In genomic region chr1:2175681-2176454, GRCh38 we compare ENCODE assay signal across 20 cellular contexts.
"Had no signal": no experiment of that assay in that cellular context is flagged by ENCODE, and none has a peak within 500 bp of the region (broad histone marks: within the 10 kb centered on the region; RNA-seq: fewer than 3 reads in every experiment).

No MANE protein-coding gene starts in this region.

- H3K27ac ChIP-seq: Peyer's patch, RWPE1 had no signal

- H3K9me3 ChIP-seq: Peyer's patch had no signal

- H3K4me3 Mint-ChIP-seq: activated CD8-positive, alpha-beta T cell treated with anti-CD3 and anti-CD28 coated beads, Interleukin-2, amount 10 ng/mL, durations not matched to agents 7 days and 5 days; activated naive CD4-positive, alpha-beta T cell treated with anti-CD3 and anti-CD28 coated beads, Interleukin-2, amount 50 U/mL, for 24 hours; activated T-cell treated with anti-CD3 and anti-CD28 coated beads, Interleukin-2, amount 50 U/mL, for 24 hours; activated T-helper 1 cell treated with anti-CD3 and anti-CD28 coated beads, Interleukin-12 subunit alpha, Interleukin-12 subunit beta, Interleukin-2, Interleukin-4 antibody, amounts not matched to agents 30 ng/mL and 10 ng/mL and 1 ng/mL, durations not matched to agents 14 hours and 24 hours and 36 hours; T-helper 1 cell treated with Interleukin-12 subunit alpha and Interleukin-12 subunit beta and Interleukin-4 antibody, amounts not matched to agents 30 μg/mL and 1 μg/mL, for 36 hours had no signal

- H3K4me1 Mint-ChIP-seq: activated naive CD4-positive, alpha-beta T cell treated with anti-CD3 and anti-CD28 coated beads, Interleukin-2, amount 50 U/mL, for 24 hours had no signal

- H3K36me3 Mint-ChIP-seq: activated naive CD4-positive, alpha-beta T cell treated with anti-CD3 and anti-CD28 coated beads, Interleukin-2, amount 50 U/mL, for 24 hours had no signal

- H3K27ac Mint-ChIP-seq: activated CD8-positive, alpha-beta T cell treated with anti-CD3 and anti-CD28 coated beads, Interleukin-2, amount 10 ng/mL, durations not matched to agents 7 days and 5 days; activated naive CD4-positive, alpha-beta T cell treated with anti-CD3 and anti-CD28 coated beads, Interleukin-2, amount 50 U/mL, for 24 hours; activated T-cell treated with anti-CD3 and anti-CD28 coated beads, Interleukin-2, amount 50 U/mL, for 24 hours; activated T-helper 1 cell treated with anti-CD3 and anti-CD28 coated beads, Interleukin-12 subunit alpha, Interleukin-12 subunit beta, Interleukin-2, Interleukin-4 antibody, amounts not matched to agents 30 ng/mL and 10 ng/mL and 1 ng/mL, durations not matched to agents 14 hours and 24 hours and 36 hours; T-helper 1 cell treated with Interleukin-12 subunit alpha and Interleukin-12 subunit beta and Interleukin-4 antibody, amounts not matched to agents 30 μg/mL and 1 μg/mL, for 36 hours had no signal

- H3K27me3 ChIP-seq: Peyer's patch had no signal

- DNase-seq: activated CD4-positive, alpha-beta T cell treated with anti-CD3 and anti-CD28 coated beads for 48 hours; activated CD4-positive, alpha-beta T cell treated with anti-CD3 and anti-CD28 coated beads, Interleukin-2, amount 50 U/mL, for 4 hours; activated CD4-positive, CD25-positive, alpha-beta regulatory T cell treated with anti-CD3 and anti-CD28 coated beads, Interleukin-2, amount 50 U/mL, for 72 hours; activated CD8-positive, alpha-beta T cell treated with anti-CD3 and anti-CD28 coated beads, Interleukin-2, amount 10 ng/mL, durations not matched to agents 7 days and 5 days; activated effector memory CD4-positive, alpha-beta T cell treated with Interleukin-2 at 50 U/mL for 16 hours; activated naive CD4-positive, alpha-beta T cell; activated T-cell treated with anti-CD3 and anti-CD28 coated beads, Interleukin-2, amount 50 U/mL, for 24 hours; Kasumi-1; NCI-H1105 treated with DMSO at 0.1 percent for 48 hours; NCI-H1436 treated with DMSO at 0.1 percent for 48 hours; NCI-H187; NCI-H2081; NCI-H446; NCI-H524; Peyer's patch; SHP77 treated with DMSO at 0.1 percent for 48 hours had no signal

- H3K27me3 Mint-ChIP-seq: activated naive CD4-positive, alpha-beta T cell treated with anti-CD3 and anti-CD28 coated beads, Interleukin-2, amount 50 U/mL, for 24 hours; activated T-cell treated with anti-CD3 and anti-CD28 coated beads, Interleukin-2, amount 50 U/mL, for 24 hours had no signal

- ATAC-seq: activated CD8-positive, alpha-beta T cell treated with anti-CD3 and anti-CD28 coated beads, Interleukin-2, amount 10 ng/mL, durations not matched to agents 7 days and 5 days had no signal

- H3K9me3 Mint-ChIP-seq: activated naive CD4-positive, alpha-beta T cell treated with anti-CD3 and anti-CD28 coated beads, Interleukin-2, amount 50 U/mL, for 24 hours; activated T-cell treated with anti-CD3 and anti-CD28 coated beads, Interleukin-2, amount 50 U/mL, for 24 hours; activated T-helper 1 cell treated with anti-CD3 and anti-CD28 coated beads, Interleukin-12 subunit alpha, Interleukin-12 subunit beta, Interleukin-2, Interleukin-4 antibody, amounts not matched to agents 30 ng/mL and 10 ng/mL and 1 ng/mL, durations not matched to agents 14 hours and 24 hours and 36 hours; T-helper 1 cell treated with Interleukin-12 subunit alpha and Interleukin-12 subunit beta and Interleukin-4 antibody, amounts not matched to agents 30 μg/mL and 1 μg/mL, for 36 hours had no signal
